ENCODE assay signal across 20 cellular contexts in the genomic region with DNA sequence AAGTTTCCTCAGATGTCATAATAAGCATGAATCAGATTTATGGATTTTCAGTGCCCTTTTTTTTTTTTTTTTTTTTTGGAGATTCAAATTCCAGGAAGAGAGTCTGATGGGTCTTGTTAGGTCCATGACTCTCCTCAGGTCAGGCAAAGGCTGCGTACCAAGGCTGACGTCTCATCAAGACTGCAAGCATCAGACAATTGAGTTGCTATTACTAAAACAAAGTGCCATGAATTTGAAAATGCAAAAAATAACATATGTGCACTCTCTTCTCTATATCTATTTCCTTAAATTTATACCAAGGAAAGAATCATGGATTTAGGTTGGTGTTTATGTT.
DNase-seq lines count a peak whose midpoint lies in the region; ATAC-seq and TF ChIP-seq lines count a peak whose summit lies in the region.
"Had no signal": no experiment of that assay in that cellular context is flagged by ENCODE, and none has a peak within 500 bp of the region (broad histone marks: within the 10 kb centered on the region; RNA-seq: fewer than 3 reads in every experiment).

No MANE protein-coding gene starts in this region.

- no peak overlapping the region for H3K27ac ChIP-seq in GM23338 (ENCODE audit: low read depth)

- no peak overlapping the region; the same call in 1 of the 2 replicates for H2AFZ ChIP-seq in GM23338

- H3K27me3 Mint-ChIP-seq in GM23338 (ENCODE audit: insufficient read depth, low read depth, poor library complexity) = no peaks in the 10 kb centered on the region
- H3K27me3 Mint-ChIP-seq: B cell; CD4-positive, CD25-positive, alpha-beta regulatory T cell; T-cell had no signal

- H4K20me1 ChIP-seq in GM23338 (replicated peaks; ENCODE audit: insufficient read depth) = no peaks in the 10 kb centered on the region

- H3K36me3 Mint-ChIP-seq in GM23338 (ENCODE audit: low read depth) = peaks cover 7% of the 10 kb centered on the region
- H3K36me3 Mint-ChIP-seq: CD4-positive, CD25-positive, alpha-beta regulatory T cell; T-cell had no signal

- H3K79me2 ChIP-seq in GM23338 (replicated peaks; ENCODE audit: insufficient read depth) = no peaks in the 10 kb centered on the region

- H3K27ac Mint-ChIP-seq in GM23338 = no peak overlapping the region
- H3K27ac Mint-ChIP-seq: B cell; CD4-positive, CD25-positive, alpha-beta regulatory T cell; T-cell had no signal

- H3K36me3 ChIP-seq in GM23338 (ENCODE audit: insufficient read depth) = no peaks in the 10 kb centered on the region

- H3F3A ChIP-seq in GM23338 (replicated peaks; ENCODE audit: low read depth) = no peaks in the 10 kb centered on the region

- no peaks in the 10 kb centered on the region for H3K27me3 ChIP-seq in GM23338 (ENCODE audit: insufficient read depth)

- peak; percentile 85 for DNase-seq in GM04504 (ENCODE audit: low read depth)
- peak; percentile 19 for DNase-seq in NCI-H69 (lab: John Stamatoyannopoulos, UW)
- DNase-seq in GM23338 (ENCODE audit: low spot score) = no peak
- DNase-seq in RKO (ENCODE audit: low spot score) = no peak
- DNase-seq in activated gamma-delta T cell (lab: John Stamatoyannopoulos, UW) = no peak
- DNase-seq: CD4-positive, CD25-positive, alpha-beta regulatory T cell; COR-L47; KG1; MV-4-11; NCI-H1694 treated with DMSO at 0.1 percent for 48 hours; NCI-H2107; NCI-H2227 treated with DMSO at 0.1 percent for 48 hours; NCI-H510A treated with DMSO at 0.1 percent for 48 hours; NCI-H82; Right ventricle myocardium superior; T-cell had no signal

- H3K4me3 ChIP-seq in GM23338 = no peak overlapping the region

- ATAC-seq in esophagus mucosa (peak; percentile 67), GM23338 (no peak), GM21529 (IDR thresholded peaks at IDR 0.05; ENCODE audit: unreplicated experiment) (no peak)
- ATAC-seq: HepG2, T-cell had no signal

- no peak overlapping the region for H3K4me2 ChIP-seq in GM23338

- H3K9me3 Mint-ChIP-seq in GM23338 = peaks cover 14% of the 10 kb centered on the region

- H3K9me2 ChIP-seq in GM23338 (ENCODE audit: insufficient read depth) = no peaks in the 10 kb centered on the region; the same call in 1 of the 2 replicates

- no peaks in the 10 kb centered on the region for H3K4me1 Mint-ChIP-seq in GM23338
- H3K4me1 Mint-ChIP-seq: B cell; CD4-positive, CD25-positive, alpha-beta regulatory T cell; T-cell had no signal

- no peaks in the 10 kb centered on the region for H3K4me1 ChIP-seq in GM23338 (ENCODE audit: insufficient read depth)

- H3K4me3 Mint-ChIP-seq in GM23338 = no peak overlapping the region
- H3K4me3 Mint-ChIP-seq: B cell; CD4-positive, CD25-positive, alpha-beta regulatory T cell; T-cell had no signal

- TF ChIP-seq CTCF in GM23338 (conservative IDR thresholded peaks at IDR 0.05; ENCODE audit: low read depth in 2 of 2) = no peak

TF ChIP-seq in GM23338, 12 proteins besides CTCF, POLR2A, EP300 and RAD21 (continues in another document):
- TF ChIP-seq ZNF114 (CRISPR knock-in tag; IDR thresholded peaks at IDR 0.05) (no peak), CREB1 (CRISPR knock-in tag; IDR thresholded peaks at IDR 0.05; ENCODE audit: low read depth) (no peak), ETS1 (IDR thresholded peaks at IDR 0.05) (no peak), STAT1 (IDR thresholded peaks at IDR 0.05; ENCODE audit: unreplicated experiment) (no peak), ZNF462 (CRISPR knock-in tag; IDR thresholded peaks at IDR 0.05) (no peak), NANOG (IDR thresholded peaks at IDR 0.05; ENCODE audit: borderline replicate concordance) (no peak), ZNF331 (CRISPR knock-in tag; IDR thresholded peaks at IDR 0.05; ENCODE audit: low read depth) (no peak), REST (IDR thresholded peaks at IDR 0.05; ENCODE audit: unreplicated experiment) (no peak)

Comparison
In these comparisons a context has a peak if more than half of its experiments do, and no peak if none do; other contexts are left out.
1. DNase-seq: peak in GM04504 (single experiment) and NCI-H69 (single experiment); none in GM23338 (single experiment), RKO (single experiment) and activated gamma-delta T cell (single experiment).